In the genomic region with DNA sequence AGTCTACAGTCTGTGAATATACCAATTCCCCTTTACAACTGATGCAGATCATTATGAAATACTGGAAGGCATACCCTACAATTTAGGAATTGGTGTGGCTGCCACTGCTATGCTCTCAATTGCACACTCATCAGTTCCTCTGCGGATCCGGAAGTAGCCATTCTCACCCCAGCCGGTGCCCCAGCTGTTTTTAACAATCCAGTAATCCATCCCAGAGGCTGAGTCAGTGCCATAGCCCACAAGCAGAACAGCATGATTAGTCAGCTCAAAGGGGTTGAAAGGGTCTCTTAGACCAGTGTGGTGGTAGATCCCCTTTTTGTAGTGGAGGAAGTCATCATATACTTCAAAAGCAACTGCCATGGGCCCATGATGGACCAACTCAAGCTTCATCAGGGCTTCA, we compare ENCODE assay signal across 24 cellular contexts. TPM values are rescaled to one million over a fixed set of nuclear protein-coding genes. Genes with fewer than 3 reads are reported as not detected.
DNase-seq lines count a peak whose midpoint lies in the region; ATAC-seq and TF ChIP-seq lines count a peak whose summit lies in the region.
"Had no signal": no experiment of that assay in that cellular context is flagged by ENCODE, and none has a peak within 500 bp of the region (broad histone marks: within the 10 kb centered on the region; RNA-seq: fewer than 3 reads in every experiment).

No MANE protein-coding gene starts in this region.

- no peaks in the 10 kb centered on the region for H3K9me3 Mint-ChIP-seq in activated naive CD4-positive, alpha-beta T cell treated with anti-CD3 and anti-CD28 coated beads, Interleukin-2, amount 10 ng/mL, durations not matched to agents 7 days and 5 days
- no peaks in the 10 kb centered on the region for H3K9me3 Mint-ChIP-seq in activated naive CD4-positive, alpha-beta T cell treated with anti-CD3 and anti-CD28 coated beads for 36 hours
- H3K9me3 Mint-ChIP-seq in naive thymus-derived CD4-positive, alpha-beta T cell, result no peaks in the 10 kb centered on the region
- H3K9me3 Mint-ChIP-seq: activated CD8-positive, alpha-beta T cell treated with anti-CD3 and anti-CD28 coated beads for 36 hours; activated T-helper 1 cell treated with anti-CD3 and anti-CD28 coated beads, Interleukin-12 subunit alpha, Interleukin-12 subunit beta, Interleukin-2, Interleukin-4 antibody, amounts not matched to agents 30 ng/mL and 10 ng/mL and 1 ng/mL, durations not matched to agents 14 hours and 24 hours and 36 hours; CD4-positive, CD25-positive, alpha-beta regulatory T cell had no signal

- no peak overlapping the region for H3K27ac ChIP-seq in OCI-LY7 (ENCODE audit: low read depth, low read length, poor library complexity, severe bottlenecking)
- no peak overlapping the region for H3K27ac ChIP-seq in naive thymus-derived CD4-positive, alpha-beta T cell (ENCODE audit: low read depth, low read length)
- H3K27ac ChIP-seq: coronary artery, epithelial cell of prostate, heart left ventricle, parathyroid adenoma had no signal

- no peak overlapping the region for H3K4me3 Mint-ChIP-seq in activated naive CD4-positive, alpha-beta T cell treated with anti-CD3 and anti-CD28 coated beads, Interleukin-2, amount 10 ng/mL, durations not matched to agents 7 days and 5 days
- H3K4me3 Mint-ChIP-seq in activated naive CD4-positive, alpha-beta T cell treated with anti-CD3 and anti-CD28 coated beads for 36 hours, result no peak overlapping the region
- H3K4me3 Mint-ChIP-seq in naive thymus-derived CD4-positive, alpha-beta T cell, result no peak overlapping the region
- H3K4me3 Mint-ChIP-seq: activated CD8-positive, alpha-beta T cell treated with anti-CD3 and anti-CD28 coated beads for 36 hours; activated T-helper 1 cell treated with anti-CD3 and anti-CD28 coated beads, Interleukin-12 subunit alpha, Interleukin-12 subunit beta, Interleukin-2, Interleukin-4 antibody, amounts not matched to agents 30 ng/mL and 10 ng/mL and 1 ng/mL, durations not matched to agents 14 hours and 24 hours and 36 hours; CD4-positive, CD25-positive, alpha-beta regulatory T cell; stimulated activated memory B cell treated with anti-CD40 and anti-IgM and Interleukin-4, amounts not matched to agents 10 μg/mL and 1 μg/mL and 100 μg/mL, for 72 hours had no signal

- peaks cover 93% of the 10 kb centered on the region for H3K36me3 ChIP-seq in OCI-LY7 (ENCODE audit: insufficient read depth, low read length)
- peaks cover 0 to 27% (median 8%) of the 10 kb centered on the region in 3 experiments for H3K36me3 ChIP-seq in naive thymus-derived CD4-positive, alpha-beta T cell (ENCODE audit: control insufficient read depth in 2 of 3, insufficient read depth in 3 of 3, low read length in 3 of 3)

- peak overlapping the region; percentile 33 for H3K27ac Mint-ChIP-seq in activated naive CD4-positive, alpha-beta T cell treated with anti-CD3 and anti-CD28 coated beads, Interleukin-2, amount 10 ng/mL, durations not matched to agents 7 days and 5 days
- no peak overlapping the region for H3K27ac Mint-ChIP-seq in activated naive CD4-positive, alpha-beta T cell treated with anti-CD3 and anti-CD28 coated beads for 36 hours
- H3K27ac Mint-ChIP-seq in naive thymus-derived CD4-positive, alpha-beta T cell, result no peak overlapping the region
- H3K27ac Mint-ChIP-seq: activated CD8-positive, alpha-beta T cell treated with anti-CD3 and anti-CD28 coated beads for 36 hours; activated T-helper 1 cell treated with anti-CD3 and anti-CD28 coated beads, Interleukin-12 subunit alpha, Interleukin-12 subunit beta, Interleukin-2, Interleukin-4 antibody, amounts not matched to agents 30 ng/mL and 10 ng/mL and 1 ng/mL, durations not matched to agents 14 hours and 24 hours and 36 hours; stimulated activated memory B cell treated with anti-CD40 and anti-IgM and Interleukin-4, amounts not matched to agents 10 μg/mL and 1 μg/mL and 100 μg/mL, for 72 hours had no signal

- no peaks in the 10 kb centered on the region for H3K9me2 ChIP-seq in OCI-LY7 (ENCODE audit: insufficient read depth, low read length)

- H3K36me3 Mint-ChIP-seq in activated naive CD4-positive, alpha-beta T cell treated with anti-CD3 and anti-CD28 coated beads, Interleukin-2, amount 10 ng/mL, durations not matched to agents 7 days and 5 days, result peaks cover 80% of the 10 kb centered on the region
- peaks cover 27% of the 10 kb centered on the region for H3K36me3 Mint-ChIP-seq in activated naive CD4-positive, alpha-beta T cell treated with anti-CD3 and anti-CD28 coated beads for 36 hours (ENCODE audit: low read depth)
- H3K36me3 Mint-ChIP-seq in naive thymus-derived CD4-positive, alpha-beta T cell, result peaks cover 7 to 82% (median 56%) of the 10 kb centered on the region in 5 donors

- POLR2A ChIA-PET in OCI-LY7 (lab: Charles Lee), result interaction anchor here (1.7 kb wide), 1 partner anchor 12 kb away, joined by 5 read pairs; no protein-coding TSS in a partner anchor
- POLR2A ChIA-PET in naive thymus-derived CD4-positive, alpha-beta T cell (lab: Charles Lee), result no interaction called here

- H4K20me1 ChIP-seq in OCI-LY7 (ENCODE audit: insufficient read depth, low read length), result no peaks in the 10 kb centered on the region

- intact Hi-C loops in activated naive CD4-positive, alpha-beta T cell treated with anti-CD3 and anti-CD28 coated beads for 36 hours (cut with micrococcal nuclease), result no loop called here
- intact Hi-C loops in OCI-LY7 (cut with micrococcal nuclease; ENCODE audit: unreplicated experiment), result no loop called here
- intact Hi-C loops in naive thymus-derived CD4-positive, alpha-beta T cell (cut with micrococcal nuclease), result no loop called here

- no peaks in the 10 kb centered on the region for H3K27me3 ChIP-seq in naive thymus-derived CD4-positive, alpha-beta T cell (ENCODE audit: control insufficient read depth in 2 of 2, insufficient read depth in 2 of 2, low read length in 2 of 2)
- H3K27me3 ChIP-seq: heart left ventricle had no signal

- H3K9me3 ChIP-seq in OCI-LY7 (ENCODE audit: low read length), result no peaks in the 10 kb centered on the region
- H3K9me3 ChIP-seq in naive thymus-derived CD4-positive, alpha-beta T cell (ENCODE audit: control insufficient read depth in 2 of 3, low read length in 3 of 3), result no peaks in the 10 kb centered on the region
- H3K9me3 ChIP-seq: heart left ventricle had no signal

- no peak for TF ChIP-seq CTCF in OCI-LY7 (conservative IDR thresholded peaks at IDR 0.05; ENCODE audit: low read length)

- CTCF ChIA-PET in activated naive CD4-positive, alpha-beta T cell treated with anti-CD3 and anti-CD28 coated beads, Interleukin-2, amount 10 ng/mL, durations not matched to agents 7 days and 5 days (lab: Charles Lee), result no interaction called here
- CTCF ChIA-PET in activated naive CD4-positive, alpha-beta T cell treated with anti-CD3 and anti-CD28 coated beads for 36 hours (lab: Charles Lee), result interaction anchor here (0.9 kb wide), 1 partner anchor 250 kb away, joined by 3 read pairs; no protein-coding TSS in a partner anchor
- CTCF ChIA-PET in OCI-LY7 (lab: Charles Lee; ENCODE audit: unreplicated experiment), result no interaction called here
- CTCF ChIA-PET in naive thymus-derived CD4-positive, alpha-beta T cell (lab: Charles Lee), result no interaction called here

- TSS peak; percentile 38 for BruUV-seq in OCI-LY7 (replicated peaks; lab: Mats Ljungman, UMichigan)

- no peak overlapping the region for H3K4me3 ChIP-seq in OCI-LY7 (ENCODE audit: low read depth, low read length, poor library complexity, severe bottlenecking)
- no peak overlapping the region for H3K4me3 ChIP-seq in naive thymus-derived CD4-positive, alpha-beta T cell (ENCODE audit: low read length)
- H3K4me3 ChIP-seq: coronary artery, heart left ventricle, SK-N-MC had no signal

- no peak for DNase-seq in activated naive CD4-positive, alpha-beta T cell treated with anti-CD3 and anti-CD28 coated beads, Interleukin-2, amount 10 ng/mL, durations not matched to agents 7 days and 5 days
- no peak for DNase-seq in activated naive CD4-positive, alpha-beta T cell treated with anti-CD3 and anti-CD28 coated beads for 36 hours
- DNase-seq in OCI-LY7 (ENCODE audit: low spot score) (no peak), fibroblast of gingiva (ENCODE audit: low read depth) (peak; percentile 58), renal cortical epithelial cell (ENCODE audit: low read depth) (peak; percentile 16), Kasumi-1 (lab: John Stamatoyannopoulos, UW) (no peak), NCI-H1436 (lab: John Stamatoyannopoulos, UW) (no peak)
- no peak for DNase-seq in naive thymus-derived CD4-positive, alpha-beta T cell
- DNase-seq: 8988T; activated CD8-positive, alpha-beta T cell treated with anti-CD3 and anti-CD28 coated beads for 36 hours; anterior cingulate cortex; CD4-positive, CD25-positive, alpha-beta regulatory T cell; H7; midbrain; NCI-H1694 treated with DMSO at 0.1 percent for 48 hours; NCI-H446 treated with DMSO at 0.1 percent for 48 hours; trophoblast cell had no signal

- H3K27me3 Mint-ChIP-seq in activated naive CD4-positive, alpha-beta T cell treated with anti-CD3 and anti-CD28 coated beads, Interleukin-2, amount 10 ng/mL, durations not matched to agents 7 days and 5 days, result no peaks in the 10 kb centered on the region
- H3K27me3 Mint-ChIP-seq in activated naive CD4-positive, alpha-beta T cell treated with anti-CD3 and anti-CD28 coated beads for 36 hours (ENCODE audit: low read depth), result no peaks in the 10 kb centered on the region
- H3K27me3 Mint-ChIP-seq in naive thymus-derived CD4-positive, alpha-beta T cell, result no peaks in the 10 kb centered on the region
- H3K27me3 Mint-ChIP-seq: activated CD8-positive, alpha-beta T cell treated with anti-CD3 and anti-CD28 coated beads for 36 hours; CD4-positive, CD25-positive, alpha-beta regulatory T cell; stimulated activated memory B cell treated with anti-CD40 and anti-IgM and Interleukin-4, amounts not matched to agents 10 μg/mL and 1 μg/mL and 100 μg/mL, for 72 hours had no signal

- H3K4me1 Mint-ChIP-seq in activated naive CD4-positive, alpha-beta T cell treated with anti-CD3 and anti-CD28 coated beads, Interleukin-2, amount 10 ng/mL, durations not matched to agents 7 days and 5 days, result no peaks in the 10 kb centered on the region
- H3K4me1 Mint-ChIP-seq in activated naive CD4-positive, alpha-beta T cell treated with anti-CD3 and anti-CD28 coated beads for 36 hours (ENCODE audit: low read depth), result peaks cover 7% of the 10 kb centered on the region
- peaks cover 0 to 18% (median 5%) of the 10 kb centered on the region in 7 donors for H3K4me1 Mint-ChIP-seq in naive thymus-derived CD4-positive, alpha-beta T cell

- no peak overlapping the region for H2AFZ ChIP-seq in OCI-LY7 (ENCODE audit: low read length)
- H2AFZ ChIP-seq: parathyroid adenoma had no signal

- ATAC-seq in naive thymus-derived CD4-positive, alpha-beta T cell, result no peak
- ATAC-seq: activated CD8-positive, alpha-beta T cell treated with anti-CD3 and anti-CD28 coated beads for 36 hours; stimulated activated memory B cell treated with anti-CD40 and anti-IgM and Interleukin-4, amounts not matched to agents 10 μg/mL and 1 μg/mL and 100 μg/mL, for 72 hours had no signal

- no peaks in the 10 kb centered on the region for H3K4me1 ChIP-seq in OCI-LY7 (ENCODE audit: insufficient read depth, low read length, poor library complexity, severe bottlenecking)
- H3K4me1 ChIP-seq in naive thymus-derived CD4-positive, alpha-beta T cell (ENCODE audit: control insufficient read depth in 2 of 2, insufficient read depth in 2 of 2, low read length in 2 of 2), result no peaks in the 10 kb centered on the region
- H3K4me1 ChIP-seq: parathyroid adenoma had no signal

- H3K4me2 ChIP-seq in OCI-LY7 (ENCODE audit: low read length), result no peak overlapping the region

- H3K79me2 ChIP-seq in OCI-LY7 (ENCODE audit: insufficient read depth, low read depth, low read length), result no peaks in the 10 kb centered on the region
- H3K79me2 ChIP-seq: parathyroid adenoma had no signal

RNA-seq across cellular contexts. Expression of a gene that starts 43.6 kb away (rescaled TPM):
- total RNA-seq in activated naive CD4-positive, alpha-beta T cell treated with anti-CD3 and anti-CD28 coated beads for 36 hours, result 10 to 100 TPM; 19.1 to 22.2 TPM
- total RNA-seq in OCI-LY7 (2014; rRNA removed; shearing (Covaris generic)), result 60.5 and 78.2 TPM in 2 replicates
- total RNA-seq in OCI-LY7 (2022) (84.1 and 90.3 TPM in 2 replicates), renal cortical epithelial cell (161 and 264 TPM in 2 replicates)
- total RNA-seq in naive thymus-derived CD4-positive, alpha-beta T cell, result 100 to 1,000 TPM in 2 of 5 experiments, 10 to 100 TPM in 3; 26.9 to 174 (median 45.2) TPM
- 10 to 100 TPM; 86.6 to 94.6 TPM for polyA plus RNA-seq in naive thymus-derived CD4-positive, alpha-beta T cell

Comparison
In these comparisons a context has a peak if more than half of its experiments do, and no peak if none do; other contexts are left out.
1. DNase-seq: peak in fibroblast of gingiva (single experiment) and renal cortical epithelial cell (single experiment); none in activated naive CD4-positive, alpha-beta T cell treated with anti-CD3 and anti-CD28 coated beads, Interleukin-2, amount 10 ng/mL, durations not matched to agents 7 days and 5 days (single experiment), activated naive CD4-positive, alpha-beta T cell treated with anti-CD3 and anti-CD28 coated beads for 36 hours (single experiment), OCI-LY7 (single experiment), Kasumi-1 (0 of 2), naive thymus-derived CD4-positive, alpha-beta T cell (0 of 9) and NCI-H1436 (single experiment).